8 cellular contexts compared by ENCODE assay signal in the genomic region with DNA sequence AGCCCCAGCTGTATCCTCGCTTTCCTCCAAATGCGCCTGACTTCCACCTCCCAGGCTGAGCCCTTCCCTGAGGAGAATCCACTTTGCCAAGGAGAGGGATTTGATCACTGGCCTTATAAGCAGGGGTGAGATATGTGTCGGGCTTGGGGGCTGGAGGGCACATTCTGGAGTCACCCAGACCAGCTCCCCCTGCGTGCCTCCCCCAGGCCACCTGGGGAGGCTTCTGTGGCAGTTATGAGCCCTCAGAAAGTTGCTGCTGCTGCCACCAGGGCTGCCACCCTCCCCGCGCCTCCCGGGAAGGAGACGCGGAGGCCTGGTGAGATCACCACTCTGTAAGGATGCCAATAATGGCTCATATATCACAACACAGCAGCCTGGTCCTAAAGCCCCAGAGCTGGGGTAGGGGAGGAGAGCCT.
A peak's percentile ranks its signal among the peaks of the same experiment; 100 is the strongest.
DNase-seq lines count a peak whose midpoint lies in the region; ATAC-seq, FAIRE-seq and TF ChIP-seq lines count a peak whose summit lies in the region.

No MANE protein-coding gene starts in this region.

- no peaks in the 10 kb centered on the region for H3K36me3 ChIP-seq in SJCRH30

- peak overlapping the region; percentile 34; the same call in 1 of the 2 replicates for H3K27ac ChIP-seq in SJCRH30

- intact Hi-C loops in cardiac septum (cut with DNase I), result loop anchor here (5.0 to 10.0 kb wide), 3 partner anchors 48 to 210 kb away; partner anchors contain the start of gene PAPPA

- no peaks in the 10 kb centered on the region for H3K27me3 ChIP-seq in SJCRH30

- H3K9me3 Mint-ChIP-seq in glutamatergic neuron (ENCODE audit: unreplicated experiment), result peaks cover 8% of the 10 kb centered on the region
- H3K9me3 Mint-ChIP-seq in activated CD4-positive, alpha-beta T cell treated with anti-CD3 and anti-CD28 coated beads, Interleukin-2, amount 10 ng/mL, durations not matched to agents 7 days and 5 days, result no peaks in the 10 kb centered on the region

- TF ChIP-seq CTCF in glutamatergic neuron (IDR thresholded peaks at IDR 0.05; ENCODE audit: partially characterized antibody, unreplicated experiment), result no peak

- H3K4me1 ChIP-seq in SJCRH30, result peaks cover 11% of the 10 kb centered on the region

- H3K4me3 Mint-ChIP-seq in glutamatergic neuron (ENCODE audit: unreplicated experiment), result no peak overlapping the region
- no peak overlapping the region for H3K4me3 Mint-ChIP-seq in activated CD4-positive, alpha-beta T cell treated with anti-CD3 and anti-CD28 coated beads, Interleukin-2, amount 10 ng/mL, durations not matched to agents 7 days and 5 days

- ATAC-seq in HG03520 (IDR thresholded peaks at IDR 0.05; ENCODE audit: unreplicated experiment), result no peak

- no peaks in the 10 kb centered on the region for H3K36me3 Mint-ChIP-seq in glutamatergic neuron (ENCODE audit: unreplicated experiment)
- no peaks in the 10 kb centered on the region for H3K36me3 Mint-ChIP-seq in activated CD4-positive, alpha-beta T cell treated with anti-CD3 and anti-CD28 coated beads, Interleukin-2, amount 10 ng/mL, durations not matched to agents 7 days and 5 days (ENCODE audit: low read depth)

- FAIRE-seq in H54 (lab: Jason Lieb, UNC), result peak; percentile 84

- H3K27me3 Mint-ChIP-seq in glutamatergic neuron (ENCODE audit: unreplicated experiment), result peaks cover 3% of the 10 kb centered on the region
- no peaks in the 10 kb centered on the region for H3K27me3 Mint-ChIP-seq in activated CD4-positive, alpha-beta T cell treated with anti-CD3 and anti-CD28 coated beads, Interleukin-2, amount 10 ng/mL, durations not matched to agents 7 days and 5 days

- no peak overlapping the region for H3K27ac Mint-ChIP-seq in glutamatergic neuron (ENCODE audit: unreplicated experiment)
- H3K27ac Mint-ChIP-seq in activated CD4-positive, alpha-beta T cell treated with anti-CD3 and anti-CD28 coated beads, Interleukin-2, amount 10 ng/mL, durations not matched to agents 7 days and 5 days, result no peak overlapping the region

- peak overlapping the region; percentile 11; the same call in 1 of the 2 replicates for H3K4me3 ChIP-seq in SJCRH30
- H3K4me3 ChIP-seq in skeletal muscle cell (ENCODE audit: low read depth, low read length), result no peak overlapping the region

- DNase-seq in H54 (ENCODE audit: insufficient read length, low spot score), result peak; percentile 95
- peak; percentile 82 to 89 for DNase-seq in SJCRH30
- peak; percentile 83 for DNase-seq in cardiac septum (ENCODE audit: low spot score)
- peak; percentile 34 for DNase-seq in skeletal muscle cell (ENCODE audit: low read depth)
- no peak for DNase-seq in HuH-7.5 (ENCODE audit: low spot score)
- DNase-seq in glutamatergic neuron, result no peak
- DNase-seq in activated CD4-positive, alpha-beta T cell treated with anti-CD3 and anti-CD28 coated beads, Interleukin-2, amount 10 ng/mL, durations not matched to agents 7 days and 5 days, result no peak

- no peaks in the 10 kb centered on the region for H3K9me3 ChIP-seq in SJCRH30 (replicated peaks)

- CTCF ChIA-PET in activated CD4-positive, alpha-beta T cell treated with anti-CD3 and anti-CD28 coated beads, Interleukin-2, amount 10 ng/mL, durations not matched to agents 7 days and 5 days (lab: Charles Lee), result no interaction called here

- peaks cover 15% of the 10 kb centered on the region for H3K4me1 Mint-ChIP-seq in glutamatergic neuron (ENCODE audit: low read depth, unreplicated experiment)
- H3K4me1 Mint-ChIP-seq in activated CD4-positive, alpha-beta T cell treated with anti-CD3 and anti-CD28 coated beads, Interleukin-2, amount 10 ng/mL, durations not matched to agents 7 days and 5 days, result no peaks in the 10 kb centered on the region

- TF ChIP-seq POLR2A in H54 (IDR thresholded peaks at IDR 0.05; ENCODE audit: low read depth, low read length), result no peak

- POLR2A ChIA-PET in activated CD4-positive, alpha-beta T cell treated with anti-CD3 and anti-CD28 coated beads, Interleukin-2, amount 10 ng/mL, durations not matched to agents 7 days and 5 days (lab: Charles Lee), result no interaction called here

Comparison
In these comparisons a context has a peak if more than half of its experiments do, and no peak if none do; other contexts are left out.
1. DNase-seq: peak in H54 (single experiment), SJCRH30 (2 of 2), cardiac septum (single experiment) and skeletal muscle cell (single experiment); none in HuH-7.5 (single experiment), glutamatergic neuron (single experiment) and activated CD4-positive, alpha-beta T cell treated with anti-CD3 and anti-CD28 coated beads, Interleukin-2, amount 10 ng/mL, durations not matched to agents 7 days and 5 days (single experiment).